1 cellular context compared by ENCODE assay signal in genomic region chr16:4003166-4003565, GRCh38.
TF ChIP-seq lines count a peak whose summit lies in the region.

No MANE protein-coding gene starts in this region.

TF ChIP-seq in IMR-90, 13 proteins besides CTCF, POLR2A, EP300 and RAD21 (continued from another document):
- TF ChIP-seq ELK1 (IDR thresholded peaks at IDR 0.05; ENCODE audit: borderline replicate concordance, low read depth, low read length) = no peak
TF ChIP-seq in IMR-90: peak in this region for 0.
